In genomic region chr10:132880148-132880981, GRCh38 we compare ENCODE assay signal across 15 cellular contexts.
"Had no signal": no experiment of that assay in that cellular context is flagged by ENCODE, and none has a peak within 500 bp of the region (broad histone marks: within the 10 kb centered on the region; RNA-seq: fewer than 3 reads in every experiment).

No MANE protein-coding gene starts in this region.

- H3K9me3 Mint-ChIP-seq: activated CD8-positive, alpha-beta T cell treated with anti-CD3 and anti-CD28 coated beads for 36 hours; immature natural killer cell had no signal

- ATAC-seq: activated CD8-positive, alpha-beta T cell treated with anti-CD3 and anti-CD28 coated beads for 36 hours; esophagus mucosa; stimulated activated naive B cell treated with anti-CD40 and anti-IgM and Interleukin-4, amounts not matched to agents 10 μg/mL and 1 μg/mL and 100 μg/mL, for 72 hours had no signal

- H3K9ac ChIP-seq: neural progenitor cell, parathyroid adenoma had no signal

- H3K27ac ChIP-seq: dorsolateral prefrontal cortex, neural progenitor cell, parathyroid adenoma, SK-N-MC, VCaP had no signal

- H3K4me1 Mint-ChIP-seq: immature natural killer cell; stimulated activated naive B cell treated with anti-CD40 and anti-IgM and Interleukin-4, amounts not matched to agents 10 μg/mL and 1 μg/mL and 100 μg/mL, for 72 hours had no signal

- H3K27me3 ChIP-seq: neural progenitor cell had no signal

- H3K36me3 ChIP-seq: neural progenitor cell had no signal

- H3K36me3 Mint-ChIP-seq: activated naive CD8-positive, alpha-beta T cell; immature natural killer cell; neural progenitor cell; T-cell had no signal

- H3K4me1 ChIP-seq: neural progenitor cell, parathyroid adenoma had no signal

- H3K27ac Mint-ChIP-seq: activated CD8-positive, alpha-beta T cell treated with anti-CD3 and anti-CD28 coated beads for 36 hours; activated naive CD8-positive, alpha-beta T cell; immature natural killer cell; neural progenitor cell; stimulated activated naive B cell treated with anti-CD40 and anti-IgM and Interleukin-4, amounts not matched to agents 10 μg/mL and 1 μg/mL and 100 μg/mL, for 72 hours; T-cell had no signal

- H3K4me3 ChIP-seq: dorsolateral prefrontal cortex, neural progenitor cell, SK-N-MC had no signal

- H3K4me3 Mint-ChIP-seq: activated CD8-positive, alpha-beta T cell treated with anti-CD3 and anti-CD28 coated beads for 36 hours; activated naive CD8-positive, alpha-beta T cell; immature natural killer cell; neural progenitor cell; stimulated activated naive B cell treated with anti-CD40 and anti-IgM and Interleukin-4, amounts not matched to agents 10 μg/mL and 1 μg/mL and 100 μg/mL, for 72 hours; T-cell had no signal

- DNase-seq: activated CD4-positive, alpha-beta T cell treated with anti-CD3 and anti-CD28 coated beads for 4 hours; activated CD8-positive, alpha-beta T cell treated with anti-CD3 and anti-CD28 coated beads for 36 hours; immature natural killer cell; mesendoderm; stimulated activated CD4-positive, alpha-beta T cell treated with anti-CD3 and anti-CD28 coated beads, Interleukin-1b, Interleukin-23, amount 100 ng/mL, for 48 hours; stimulated activated naive B cell treated with anti-CD40 and anti-IgM and Interleukin-4, amounts not matched to agents 10 μg/mL and 1 μg/mL and 100 μg/mL, for 72 hours; T1000 had no signal
